9 cellular contexts compared by ENCODE assay signal in genomic region chr4:169626328-169627282, GRCh38. TPM values are rescaled to one million over a fixed set of nuclear protein-coding genes. Genes with fewer than 3 reads are reported as not detected.
DNase-seq lines count a peak whose midpoint lies in the region; ATAC-seq and TF ChIP-seq lines count a peak whose summit lies in the region.
"Had no signal": no experiment of that assay in that cellular context is flagged by ENCODE, and none has a peak within 500 bp of the region (broad histone marks: within the 10 kb centered on the region; RNA-seq: fewer than 3 reads in every experiment).

No MANE protein-coding gene starts in this region.

- peaks cover 0 to 12% of the 10 kb centered on the region in 2 donors for H3K36me3 Mint-ChIP-seq in activated naive CD4-positive, alpha-beta T cell treated with anti-CD3 and anti-CD28 coated beads, Interleukin-2, amount 50 U/mL, for 72 hours

- no peaks in the 10 kb centered on the region for H3K9me3 Mint-ChIP-seq in activated naive CD4-positive, alpha-beta T cell treated with anti-CD3 and anti-CD28 coated beads, Interleukin-2, amount 50 U/mL, for 72 hours

- DNase-seq in activated naive CD4-positive, alpha-beta T cell treated with anti-CD3 and anti-CD28 coated beads, Interleukin-2, amount 50 U/mL, for 72 hours (ENCODE audit: low spot score in 2 of 2): no peak
- DNase-seq in activated naive CD4-positive, alpha-beta T cell treated with anti-CD3 and anti-CD28 coated beads, Interleukin-2, amount 50 U/mL, for 16 hours: no peak
- DNase-seq in HUDEP-2 (lab: John Stamatoyannopoulos, UW; ENCODE audit: unreplicated experiment in 76 of 76) (peak in 67 of 76 experiments; percentile 3 to 94 (median 43)), erythroblast (lab: John Stamatoyannopoulos, UW) (peak; percentile 94 to 98), GM19238 (ENCODE audit: insufficient read length, low spot score) (no peak), SIG-M5 treated with dmso at 0.1 percent for 504 hours (lab: John Stamatoyannopoulos, UW; ENCODE audit: unreplicated experiment) (no peak)
- DNase-seq in stimulated activated naive CD8-positive, alpha-beta T cell treated with anti-CD3 and anti-CD28 coated beads, Interleukin-15, Interleukin-2, amounts not matched to agents 100 U/mL and 50 U/mL, for 24 hours: no peak
- DNase-seq: thyroid gland had no signal

- peak overlapping the region; percentile 40 to 73 for H3K27ac Mint-ChIP-seq in activated naive CD4-positive, alpha-beta T cell treated with anti-CD3 and anti-CD28 coated beads, Interleukin-2, amount 50 U/mL, for 72 hours

- ATAC-seq in activated naive CD4-positive, alpha-beta T cell treated with anti-CD3 and anti-CD28 coated beads, Interleukin-2, amount 50 U/mL, for 72 hours: peak; percentile 73 to 85
- ATAC-seq in stimulated activated naive CD8-positive, alpha-beta T cell treated with anti-CD3 and anti-CD28 coated beads, Interleukin-15, Interleukin-2, amounts not matched to agents 100 U/mL and 50 U/mL, for 24 hours: peak; percentile 65
- ATAC-seq in HG02763 (IDR thresholded peaks at IDR 0.05; ENCODE audit: unreplicated experiment): no peak

- TF ChIP-seq POLR2A in erythroblast (IDR thresholded peaks at IDR 0.05; ENCODE audit: low read length): peak; percentile 73

RNA-seq across cellular contexts. Expression of gene CLCN3, which starts 6.2 kb away (rescaled TPM):
- total RNA-seq in activated naive CD4-positive, alpha-beta T cell treated with anti-CD3 and anti-CD28 coated beads, Interleukin-2, amount 50 U/mL, for 72 hours: 10 to 100 TPM; 22.0 to 23.9 TPM

RNA-seq across cellular contexts. Expression of gene NEK1, which starts 14.2 kb away (rescaled TPM):
- total RNA-seq in activated naive CD4-positive, alpha-beta T cell treated with anti-CD3 and anti-CD28 coated beads, Interleukin-2, amount 50 U/mL, for 72 hours: 10 to 100 TPM in 1 of 2 donors, 1 to 10 TPM in 1; 9.1 to 13.7 TPM

Comparison
In these comparisons a context has a peak if more than half of its experiments do, and no peak if none do; other contexts are left out.
1. DNase-seq: peak in HUDEP-2 (67 of 76) and erythroblast (2 of 2); none in activated naive CD4-positive, alpha-beta T cell treated with anti-CD3 and anti-CD28 coated beads, Interleukin-2, amount 50 U/mL, for 72 hours (0 of 2), activated naive CD4-positive, alpha-beta T cell treated with anti-CD3 and anti-CD28 coated beads, Interleukin-2, amount 50 U/mL, for 16 hours (single experiment), stimulated activated naive CD8-positive, alpha-beta T cell treated with anti-CD3 and anti-CD28 coated beads, Interleukin-15, Interleukin-2, amounts not matched to agents 100 U/mL and 50 U/mL, for 24 hours (single experiment), GM19238 (single experiment) and SIG-M5 treated with dmso at 0.1 percent for 504 hours (single experiment).